Comparison of ENCODE assay signal across 12 cellular contexts in genomic region chr5:78497573-78498533, GRCh38.
DNase-seq lines count a peak whose midpoint lies in the region; ATAC-seq, FAIRE-seq and TF ChIP-seq lines count a peak whose summit lies in the region.
"Had no signal": no experiment of that assay in that cellular context is flagged by ENCODE, and none has a peak within 500 bp of the region (broad histone marks: within the 10 kb centered on the region; RNA-seq: fewer than 3 reads in every experiment).

No MANE protein-coding gene starts in this region.

- FAIRE-seq in pancreas (lab: Jason Lieb, UNC): no peak
- FAIRE-seq: islet of Langerhans had no signal

- H3K4me1 ChIP-seq in pancreas: peaks cover 0 to 15% (median 0%) of the 10 kb centered on the region in 3 donors

- no peak overlapping the region for H3K4me3 Mint-ChIP-seq in chondrocyte (ENCODE audit: unreplicated experiment)
- no peak overlapping the region for H3K4me3 Mint-ChIP-seq in stimulated activated effector memory CD8-positive, alpha-beta T cell treated with anti-CD3 and anti-CD28 coated beads, Interleukin-12 subunit alpha, Interleukin-12 subunit beta, amount 100 ng/mL, for 72 hours

- no peaks in the 10 kb centered on the region for H3K27me3 ChIP-seq in pancreas
- H3K27me3 ChIP-seq: upper lobe of left lung had no signal

- peaks cover 82% of the 10 kb centered on the region for H3K4me1 Mint-ChIP-seq in chondrocyte (ENCODE audit: low read depth)
- no peaks in the 10 kb centered on the region for H3K4me1 Mint-ChIP-seq in stimulated activated effector memory CD8-positive, alpha-beta T cell treated with anti-CD3 and anti-CD28 coated beads, Interleukin-12 subunit alpha, Interleukin-12 subunit beta, amount 100 ng/mL, for 72 hours

- H3K9me3 ChIP-seq in pancreas: no peaks in the 10 kb centered on the region
- H3K9me3 ChIP-seq: upper lobe of left lung had no signal

- no peaks in the 10 kb centered on the region for H3K9me3 Mint-ChIP-seq in chondrocyte (ENCODE audit: low read depth)
- H3K9me3 Mint-ChIP-seq in stimulated activated effector memory CD8-positive, alpha-beta T cell treated with anti-CD3 and anti-CD28 coated beads, Interleukin-12 subunit alpha, Interleukin-12 subunit beta, amount 100 ng/mL, for 72 hours: no peaks in the 10 kb centered on the region

- H3K27me3 Mint-ChIP-seq in chondrocyte (ENCODE audit: low read depth): no peaks in the 10 kb centered on the region

- H3K36me3 Mint-ChIP-seq in chondrocyte (ENCODE audit: low read depth): peaks cover 7% of the 10 kb centered on the region
- no peaks in the 10 kb centered on the region for H3K36me3 Mint-ChIP-seq in stimulated activated effector memory CD8-positive, alpha-beta T cell treated with anti-CD3 and anti-CD28 coated beads, Interleukin-12 subunit alpha, Interleukin-12 subunit beta, amount 100 ng/mL, for 72 hours

- intact Hi-C loops in pancreas (cut with DNase I): no loop called here

- H3K36me3 ChIP-seq in pancreas: no peaks in the 10 kb centered on the region
- H3K36me3 ChIP-seq: upper lobe of left lung had no signal

- DNase-seq in amniotic epithelial cell (ENCODE audit: low read depth) (peak; percentile 42), pancreas (peak in 1 of 6 donors; percentile 61), 8988T (no peak), hepatic stellate cell (ENCODE audit: low spot score) (no peak), chondrocyte (ENCODE audit: low spot score) (no peak)
- no peak for DNase-seq in stimulated activated effector memory CD8-positive, alpha-beta T cell treated with anti-CD3 and anti-CD28 coated beads, Interleukin-12 subunit alpha, Interleukin-12 subunit beta, amount 100 ng/mL, for 72 hours (ENCODE audit: low spot score in 2 of 2)
- DNase-seq: activated T-cell treated with anti-CD3 and anti-CD28 coated beads, Interleukin-2, amount 50 U/mL, for 1 hour had no signal

- H3K27ac ChIP-seq in pancreas: no peak overlapping the region
- H3K27ac ChIP-seq: upper lobe of left lung had no signal

- no peak overlapping the region for H3K27ac Mint-ChIP-seq in chondrocyte (ENCODE audit: unreplicated experiment)
- H3K27ac Mint-ChIP-seq in stimulated activated effector memory CD8-positive, alpha-beta T cell treated with anti-CD3 and anti-CD28 coated beads, Interleukin-12 subunit alpha, Interleukin-12 subunit beta, amount 100 ng/mL, for 72 hours: no peak overlapping the region

- H3K4me3 ChIP-seq in pancreas: no peak overlapping the region
- H3K4me3 ChIP-seq: upper lobe of left lung had no signal

- TF ChIP-seq CTCF in pancreas (IDR thresholded peaks at IDR 0.05) (no peak), chondrocyte (IDR thresholded peaks at IDR 0.05) (no peak)

- ATAC-seq in GM19328 (IDR thresholded peaks at IDR 0.05; ENCODE audit: unreplicated experiment): peak; percentile 44
- peak; percentile 69 for ATAC-seq in HG02885 (IDR thresholded peaks at IDR 0.05; ENCODE audit: poor library complexity, unreplicated experiment)
- peak in 3 of 4 donors; percentile 54 to 71 (median 59) for ATAC-seq in pancreas
- no peak for ATAC-seq in stimulated activated effector memory CD8-positive, alpha-beta T cell treated with anti-CD3 and anti-CD28 coated beads, Interleukin-12 subunit alpha, Interleukin-12 subunit beta, amount 100 ng/mL, for 72 hours
- ATAC-seq: Panc1 had no signal

- WGBS in pancreas, 2 donors: 39 to 42% methylated on average over 13 of the region's 13 CpGs
